Comparison of ENCODE assay signal across 13 cellular contexts in the genomic region with DNA sequence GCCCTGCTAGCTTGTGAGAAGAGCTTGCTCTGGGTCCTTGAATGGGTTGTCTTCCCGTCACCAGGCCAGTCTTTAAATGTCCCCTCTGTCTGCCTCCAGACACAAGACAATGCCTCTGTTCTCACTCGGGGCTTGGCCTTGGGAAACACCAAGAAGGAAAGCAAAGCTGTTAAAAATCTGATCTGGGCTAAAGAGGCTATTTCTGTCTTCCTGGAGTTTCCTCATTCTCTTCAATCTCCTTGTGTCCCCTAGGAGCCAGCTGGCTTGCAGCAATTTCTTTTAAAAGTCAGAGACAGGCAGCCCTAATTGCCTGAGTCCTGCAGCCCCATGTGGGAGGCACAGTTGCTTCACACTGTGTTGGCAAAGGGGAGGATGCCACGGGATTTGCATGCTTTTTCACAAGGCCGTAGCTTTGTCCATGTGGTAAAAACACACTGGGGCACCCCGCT.
DNase-seq lines count a peak whose midpoint lies in the region; ATAC-seq and TF ChIP-seq lines count a peak whose summit lies in the region.
"Had no signal": no experiment of that assay in that cellular context is flagged by ENCODE, and none has a peak within 500 bp of the region (broad histone marks: within the 10 kb centered on the region; RNA-seq: fewer than 3 reads in every experiment).

No MANE protein-coding gene starts in this region.

- no peak overlapping the region for H3K4me3 Mint-ChIP-seq in T-helper 2 cell treated with Interferon-gamma antibody and Interleukin-4, amounts not matched to agents 5 μg/mL and 100 μg/mL, for 36 hours
- H3K4me3 Mint-ChIP-seq: IgD-negative memory B cell had no signal

- peak overlapping the region; percentile 13 for H3K27ac Mint-ChIP-seq in T-helper 2 cell treated with Interferon-gamma antibody and Interleukin-4, amounts not matched to agents 5 μg/mL and 100 μg/mL, for 36 hours
- H3K27ac Mint-ChIP-seq: IgD-negative memory B cell had no signal

- H3K36me3 Mint-ChIP-seq in T-helper 2 cell treated with Interferon-gamma antibody and Interleukin-4, amounts not matched to agents 5 μg/mL and 100 μg/mL, for 36 hours (ENCODE audit: low read depth), result peaks cover 6% of the 10 kb centered on the region
- H3K36me3 Mint-ChIP-seq: IgD-negative memory B cell had no signal

- H3K4me1 Mint-ChIP-seq in T-helper 2 cell treated with Interferon-gamma antibody and Interleukin-4, amounts not matched to agents 5 μg/mL and 100 μg/mL, for 36 hours (ENCODE audit: low read depth), result peaks cover 48% of the 10 kb centered on the region

- H3K27ac ChIP-seq in caudate nucleus (ENCODE audit: low read depth, low read length), result peak overlapping the region; percentile 88
- H3K27ac ChIP-seq: A549 had no signal

- no peak for ATAC-seq in SK-N-SH treated with all-trans-retinoic acid at 6 μM for 48 hours
- ATAC-seq: A549 had no signal

- no peaks in the 10 kb centered on the region for H3K9me3 Mint-ChIP-seq in T-helper 2 cell treated with Interferon-gamma antibody and Interleukin-4, amounts not matched to agents 5 μg/mL and 100 μg/mL, for 36 hours
- H3K9me3 Mint-ChIP-seq: IgD-negative memory B cell had no signal

- no peak for DNase-seq in T-helper 2 cell treated with Interferon-gamma antibody and Interleukin-4, amounts not matched to agents 5 μg/mL and 100 μg/mL, for 36 hours (ENCODE audit: low spot score)
- DNase-seq in T-helper 2 cell, result no peak
- DNase-seq in caudate nucleus (lab: John Stamatoyannopoulos, UW), result peak in 45 of 61 donors; percentile 17 to 82 (median 61)
- peak; percentile 55 for DNase-seq in inferior parietal cortex (ENCODE audit: extremely low spot score)
- peak; percentile 21 for DNase-seq in stromal cell of bone marrow (ENCODE audit: low read depth)
- no peak for DNase-seq in COR-L47 (lab: John Stamatoyannopoulos, UW)
- no peak for DNase-seq in SW 1271 (lab: John Stamatoyannopoulos, UW)
- DNase-seq: activated CD4-positive, alpha-beta T cell treated with anti-CD3 and anti-CD28 coated beads for 1 hour; activated naive CD4-positive, alpha-beta T cell; occipital lobe had no signal

- H3K27me3 Mint-ChIP-seq in T-helper 2 cell treated with Interferon-gamma antibody and Interleukin-4, amounts not matched to agents 5 μg/mL and 100 μg/mL, for 36 hours (ENCODE audit: low read depth), result no peaks in the 10 kb centered on the region

TF ChIP-seq in SK-N-SH treated with all-trans-retinoic acid at 6 μM for 48 hours, 23 proteins besides CTCF, POLR2A, EP300 and RAD21:
- TF ChIP-seq ZNF565 (CRISPR knock-in tag; conservative IDR thresholded peaks at IDR 0.05; ENCODE audit: low read depth) (no peak), CSDC2 (CRISPR knock-in tag; IDR thresholded peaks at IDR 0.05) (no peak), TOX (CRISPR knock-in tag; IDR thresholded peaks at IDR 0.05; ENCODE audit: borderline replicate concordance) (no peak), ZFP30 (CRISPR knock-in tag; IDR thresholded peaks at IDR 0.05) (no peak)
- TF ChIP-seq, protein P1, sequence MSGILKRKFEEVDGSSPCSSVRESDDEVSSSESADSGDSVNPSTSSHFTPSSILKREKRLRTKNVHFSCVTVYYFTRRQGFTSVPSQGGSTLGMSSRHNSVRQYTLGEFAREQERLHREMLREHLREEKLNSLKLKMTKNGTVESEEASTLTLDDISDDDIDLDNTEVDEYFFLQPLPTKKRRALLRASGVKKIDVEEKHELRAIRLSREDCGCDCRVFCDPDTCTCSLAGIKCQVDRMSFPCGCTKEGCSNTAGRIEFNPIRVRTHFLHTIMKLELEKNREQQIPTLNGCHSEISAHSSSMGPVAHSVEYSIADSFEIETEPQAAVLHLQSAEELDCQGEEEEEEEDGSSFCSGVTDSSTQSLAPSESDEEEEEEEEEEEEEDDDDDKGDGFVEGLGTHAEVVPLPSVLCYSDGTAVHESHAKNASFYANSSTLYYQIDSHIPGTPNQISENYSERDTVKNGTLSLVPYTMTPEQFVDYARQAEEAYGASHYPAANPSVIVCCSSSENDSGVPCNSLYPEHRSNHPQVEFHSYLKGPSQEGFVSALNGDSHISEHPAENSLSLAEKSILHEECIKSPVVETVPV (CRISPR knock-in tag; IDR thresholded peaks at IDR 0.05), result no peak

Comparison
In these comparisons a context has a peak if more than half of its experiments do, and no peak if none do; other contexts are left out.
1. DNase-seq: peak in caudate nucleus (45 of 61), inferior parietal cortex (single experiment) and stromal cell of bone marrow (single experiment); none in T-helper 2 cell treated with Interferon-gamma antibody and Interleukin-4, amounts not matched to agents 5 μg/mL and 100 μg/mL, for 36 hours (single experiment), T-helper 2 cell (0 of 5), COR-L47 (single experiment) and SW 1271 (0 of 2).